1 cellular context compared by ENCODE assay signal in the genomic region with DNA sequence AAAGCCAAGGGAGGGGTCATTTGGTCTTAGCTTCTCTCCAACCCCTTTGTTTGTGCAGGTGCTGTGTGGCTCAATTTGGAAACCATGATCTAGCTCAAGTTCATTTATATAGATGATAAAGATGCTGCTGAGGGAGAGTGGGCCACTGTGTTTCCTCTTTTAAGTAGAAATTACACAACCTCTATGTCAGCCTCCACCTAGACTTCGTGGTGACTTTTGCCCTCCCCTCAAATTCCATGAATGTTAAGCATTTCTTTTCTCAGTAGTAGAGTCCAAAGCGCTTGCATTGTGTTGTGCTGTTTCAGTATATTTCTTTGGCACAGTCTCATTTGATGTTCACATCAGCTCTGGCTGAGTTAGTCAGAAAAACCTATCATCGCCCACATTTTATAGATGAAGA.
TF ChIP-seq lines count a peak whose summit lies in the region.

No MANE protein-coding gene starts in this region.

TF ChIP-seq in A549, 52 proteins besides CTCF, POLR2A, EP300 and RAD21 (continued from another document):
- TF ChIP-seq, protein P1, sequence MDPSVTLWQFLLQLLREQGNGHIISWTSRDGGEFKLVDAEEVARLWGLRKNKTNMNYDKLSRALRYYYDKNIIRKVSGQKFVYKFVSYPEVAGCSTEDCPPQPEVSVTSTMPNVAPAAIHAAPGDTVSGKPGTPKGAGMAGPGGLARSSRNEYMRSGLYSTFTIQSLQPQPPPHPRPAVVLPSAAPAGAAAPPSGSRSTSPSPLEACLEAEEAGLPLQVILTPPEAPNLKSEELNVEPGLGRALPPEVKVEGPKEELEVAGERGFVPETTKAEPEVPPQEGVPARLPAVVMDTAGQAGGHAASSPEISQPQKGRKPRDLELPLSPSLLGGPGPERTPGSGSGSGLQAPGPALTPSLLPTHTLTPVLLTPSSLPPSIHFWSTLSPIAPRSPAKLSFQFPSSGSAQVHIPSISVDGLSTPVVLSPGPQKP (IDR thresholded peaks at IDR 0.05; ENCODE audit: low read depth, low read length), result no peak
- TF ChIP-seq MYC (IDR thresholded peaks at IDR 0.05; ENCODE audit: borderline replicate concordance, low read length) (no peak), NFE2L2 (conservative IDR thresholded peaks at IDR 0.05; ENCODE audit: low read length) (no peak), JUN (IDR thresholded peaks at IDR 0.05) (no peak)
- TF ChIP-seq, protein P2, sequence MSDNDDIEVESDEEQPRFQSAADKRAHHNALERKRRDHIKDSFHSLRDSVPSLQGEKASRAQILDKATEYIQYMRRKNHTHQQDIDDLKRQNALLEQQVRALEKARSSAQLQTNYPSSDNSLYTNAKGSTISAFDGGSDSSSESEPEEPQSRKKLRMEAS (IDR thresholded peaks at IDR 0.05), result no peak
- TF ChIP-seq, protein P3, sequence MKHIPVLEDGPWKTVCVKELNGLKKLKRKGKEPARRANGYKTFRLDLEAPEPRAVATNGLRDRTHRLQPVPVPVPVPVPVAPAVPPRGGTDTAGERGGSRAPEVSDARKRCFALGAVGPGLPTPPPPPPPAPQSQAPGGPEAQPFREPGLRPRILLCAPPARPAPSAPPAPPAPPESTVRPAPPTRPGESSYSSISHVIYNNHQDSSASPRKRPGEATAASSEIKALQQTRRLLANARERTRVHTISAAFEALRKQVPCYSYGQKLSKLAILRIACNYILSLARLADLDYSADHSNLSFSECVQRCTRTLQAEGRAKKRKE (CRISPR knock-in tag; IDR thresholded peaks at IDR 0.05; ENCODE audit: low read depth), result no peak
TF ChIP-seq in A549: peak in this region for 0.
